Comparison of ENCODE assay signal across 2 cellular contexts in the genomic region with DNA sequence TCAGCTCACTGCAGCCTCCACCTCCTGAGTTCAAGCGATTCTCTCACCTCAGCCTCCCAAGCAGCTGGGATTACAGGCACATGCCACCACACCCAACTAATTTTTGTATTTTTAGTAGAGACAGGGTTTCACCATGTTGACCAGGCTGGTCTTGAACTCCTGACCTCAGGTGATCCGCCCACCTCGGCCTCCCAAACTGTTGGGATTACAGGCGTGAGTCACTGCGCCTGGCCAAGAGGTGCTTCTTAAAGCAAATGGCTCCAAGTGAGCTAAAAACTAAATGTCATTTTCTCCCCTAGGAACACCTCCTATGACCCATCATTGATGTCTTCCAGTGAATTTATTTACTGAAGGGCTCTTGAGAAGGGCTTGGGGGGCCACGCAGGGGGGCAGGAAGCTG. TPM values are rescaled to one million over a fixed set of nuclear protein-coding genes. Genes with fewer than 3 reads are reported as not detected.
"Had no signal": no experiment of that assay in that cellular context is flagged by ENCODE, and none has a peak within 500 bp of the region (broad histone marks: within the 10 kb centered on the region; RNA-seq: fewer than 3 reads in every experiment).

No MANE protein-coding gene starts in this region.

RNA-seq across cellular contexts. Expression of gene ACE, which starts 22.5 kb away (rescaled TPM):
- total RNA-seq: H4, HT1080 had no signal
